Comparison of ENCODE assay signal across 5 cellular contexts in genomic region chr11:75214843-75215242, GRCh38. TPM values are rescaled to one million over a fixed set of nuclear protein-coding genes. Genes with fewer than 3 reads are reported as not detected.
"Had no signal": no experiment of that assay in that cellular context is flagged by ENCODE, and none has a peak within 500 bp of the region (broad histone marks: within the 10 kb centered on the region; RNA-seq: fewer than 3 reads in every experiment).

No MANE protein-coding gene starts in this region.

- H3K9me3 Mint-ChIP-seq: GM23338, H9 had no signal

- H3K4me3 ChIP-seq: GM23338 had no signal

- H2AFZ ChIP-seq: GM23338 had no signal

- H3K27ac Mint-ChIP-seq: GM23338, H9 had no signal

- FAIRE-seq: H54 had no signal

- H3K4me3 Mint-ChIP-seq: GM23338, H9 had no signal

- H3K4me2 ChIP-seq: GM23338 had no signal

RNA-seq across cellular contexts. Expression of gene TPBGL, which starts 25.7 kb away (rescaled TPM):
- total RNA-seq: HT-29, IMR-90 had no signal
